ENCODE assay signal across 12 cellular contexts in genomic region chr1:237470712-237471310, GRCh38.
A peak's percentile ranks its signal among the peaks of the same experiment; 100 is the strongest.
DNase-seq lines count a peak whose midpoint lies in the region; ATAC-seq and TF ChIP-seq lines count a peak whose summit lies in the region.
"Had no signal": no experiment of that assay in that cellular context is flagged by ENCODE, and none has a peak within 500 bp of the region (broad histone marks: within the 10 kb centered on the region; RNA-seq: fewer than 3 reads in every experiment).

No MANE protein-coding gene starts in this region.

- H3K36me3 ChIP-seq in BE2C: no peaks in the 10 kb centered on the region
- H3K36me3 ChIP-seq: BLaER1 had no signal

- H3K27ac ChIP-seq in CD4-positive, alpha-beta T cell (ENCODE audit: low read depth, low read length): no peak overlapping the region
- H3K27ac ChIP-seq: BLaER1, epithelial cell of prostate had no signal

- CTCF ChIA-PET in CD4-positive, alpha-beta T cell (lab: Charles Lee): no interaction called here

- POLR2A ChIA-PET in CD4-positive, alpha-beta T cell (lab: Charles Lee): no interaction called here

- no peak overlapping the region for H3K4me3 Mint-ChIP-seq in CD4-positive, alpha-beta T cell

- no peaks in the 10 kb centered on the region for H3K9me3 Mint-ChIP-seq in CD4-positive, alpha-beta T cell

- no peak for ATAC-seq in HG03521 (IDR thresholded peaks at IDR 0.05; ENCODE audit: unreplicated experiment)
- no peak for ATAC-seq in CD4-positive, alpha-beta T cell (ENCODE audit: poor library complexity)

- H3K4me3 ChIP-seq in BE2C (ENCODE audit: low read depth, low read length): peak overlapping the region; percentile 27
- H3K4me3 ChIP-seq: BLaER1 had no signal

- no peak overlapping the region for H3K27ac Mint-ChIP-seq in CD4-positive, alpha-beta T cell

- DNase-seq in BE2C: peak; percentile 89
- peak; percentile 41 for DNase-seq in HT-29 (ENCODE audit: low spot score)
- peak; percentile 14 to 51 for DNase-seq in NCI-H526 (lab: John Stamatoyannopoulos, UW)
- peak; percentile 39 for DNase-seq in cerebellar cortex (ENCODE audit: low spot score)
- no peak for DNase-seq in activated effector memory CD4-positive, alpha-beta T cell treated with anti-CD3 and anti-CD28 coated beads, Interleukin-2, amount 50 U/mL, for 16 hours
- no peak for DNase-seq in NCI-H1436 (lab: John Stamatoyannopoulos, UW)
- DNase-seq in CD4-positive, alpha-beta T cell: no peak
- DNase-seq: activated CD8-positive, alpha-beta memory T cell treated with anti-CD3 and anti-CD28 coated beads, Interleukin-2, amount 50 U/mL, for 4 hours; stimulated activated CD4-positive, alpha-beta T cell treated with anti-CD3 and anti-CD28 coated beads, Interleukin-4, amount 100 ng/mL, for 1 hour had no signal

- peaks cover 4% of the 10 kb centered on the region for H3K27me3 Mint-ChIP-seq in CD4-positive, alpha-beta T cell

- H3K4me1 Mint-ChIP-seq in CD4-positive, alpha-beta T cell (ENCODE audit: low read depth): no peaks in the 10 kb centered on the region

- no peaks in the 10 kb centered on the region for H3K36me3 Mint-ChIP-seq in CD4-positive, alpha-beta T cell (ENCODE audit: low read depth)

- H3K27me3 ChIP-seq in BE2C: no peaks in the 10 kb centered on the region
- H3K27me3 ChIP-seq in CD4-positive, alpha-beta T cell (ENCODE audit: control insufficient read depth, insufficient read depth, low read length): no peaks in the 10 kb centered on the region
- H3K27me3 ChIP-seq: BLaER1 had no signal

- H3K9me3 ChIP-seq in BE2C: no peaks in the 10 kb centered on the region
- no peaks in the 10 kb centered on the region for H3K9me3 ChIP-seq in CD4-positive, alpha-beta T cell (ENCODE audit: control insufficient read depth, low read length)
- H3K9me3 ChIP-seq: BLaER1 had no signal

- TF ChIP-seq CTCF in BE2C (IDR thresholded peaks at IDR 0.05; ENCODE audit: low read depth, low read length): no peak
- no peak for TF ChIP-seq CTCF in CD4-positive, alpha-beta T cell (IDR thresholded peaks at IDR 0.05)

- intact Hi-C loops in CD4-positive, alpha-beta T cell (cut with DNase I, micrococcal nuclease): no loop called here

- peaks cover 4% of the 10 kb centered on the region; the same call in 1 of the 2 replicates for H3K4me1 ChIP-seq in BE2C
- H3K4me1 ChIP-seq: BLaER1 had no signal

Comparison
In these comparisons a context has a peak if more than half of its experiments do, and no peak if none do; other contexts are left out.
1. DNase-seq: peak in BE2C (single experiment), HT-29 (single experiment), NCI-H526 (2 of 2) and cerebellar cortex (single experiment); none in activated effector memory CD4-positive, alpha-beta T cell treated with anti-CD3 and anti-CD28 coated beads, Interleukin-2, amount 50 U/mL, for 16 hours (single experiment), NCI-H1436 (single experiment) and CD4-positive, alpha-beta T cell (0 of 10).